8 cellular contexts compared by ENCODE assay signal in genomic region chr11:130522284-130522961, GRCh38.
A peak's percentile ranks its signal among the peaks of the same experiment; 100 is the strongest.
DNase-seq lines count a peak whose midpoint lies in the region; ATAC-seq and TF ChIP-seq lines count a peak whose summit lies in the region.

No MANE protein-coding gene starts in this region.

- H3K27me3 ChIP-seq in esophagus squamous epithelium (no peaks in the 10 kb centered on the region), muscle layer of duodenum (ENCODE audit: low read depth, low read length) (no peaks in the 10 kb centered on the region)

- no peaks in the 10 kb centered on the region for H3K36me3 ChIP-seq in esophagus squamous epithelium
- H3K36me3 ChIP-seq in muscle layer of duodenum (ENCODE audit: control insufficient read depth in 1 of 2, insufficient read depth in 2 of 2, low read length in 2 of 2), result no peaks in the 10 kb centered on the region

- no peak for ATAC-seq in GM21576 (IDR thresholded peaks at IDR 0.05; ENCODE audit: unreplicated experiment)
- no peak for ATAC-seq in GM19351 (IDR thresholded peaks at IDR 0.05; ENCODE audit: unreplicated experiment)

- TF ChIP-seq POLR2A in esophagus squamous epithelium (IDR thresholded peaks at IDR 0.05), result peak in 1 of 4 donors; percentile 17

- no peaks in the 10 kb centered on the region for H3K9me3 ChIP-seq in esophagus squamous epithelium
- no peaks in the 10 kb centered on the region for H3K9me3 ChIP-seq in muscle layer of duodenum (ENCODE audit: control insufficient read depth in 1 of 2, low read length in 2 of 2)

- intact Hi-C loops in esophagus squamous epithelium (cut with DNase I), result no loop called here

- no peak for TF ChIP-seq CTCF in esophagus squamous epithelium (IDR thresholded peaks at IDR 0.05)

- H3K4me1 ChIP-seq in esophagus squamous epithelium (peaks cover 0 to 23% (median 14%) of the 10 kb centered on the region in 3 donors), muscle layer of duodenum (ENCODE audit: control insufficient read depth in 1 of 2, insufficient read depth in 2 of 2, low read length in 2 of 2) (peaks cover 0 to 4% of the 10 kb centered on the region in 2 donors)

- WGBS in esophagus squamous epithelium, 2 donors, result 27 to 50% methylated on average over 3 to 7 of the region's 9 CpGs

- DNase-seq in AG08395 (ENCODE audit: low spot score), result peak; percentile 94
- peak; percentile 36 for DNase-seq in NCI-H524 treated with DMSO at 0.1 percent for 48 hours (lab: John Stamatoyannopoulos, UW)
- no peak for DNase-seq in esophagus squamous epithelium (lab: John Stamatoyannopoulos, UW)
- no peak for DNase-seq in NCI-H526 (lab: John Stamatoyannopoulos, UW)
- DNase-seq in GM19238 (ENCODE audit: insufficient read length, low spot score), result no peak

- H3K27ac ChIP-seq in esophagus squamous epithelium (peak overlapping the region; percentile 52 to 93 (median 80)), muscle layer of duodenum (ENCODE audit: low read length) (peak overlapping the region; percentile 68)

- H3K4me3 ChIP-seq in esophagus squamous epithelium (no peak overlapping the region), muscle layer of duodenum (ENCODE audit: low read depth in 1 of 2, low read length in 2 of 2) (no peak overlapping the region)

Comparison
In these comparisons a context has a peak if more than half of its experiments do, and no peak if none do; other contexts are left out.
1. DNase-seq: peak in AG08395 (single experiment) and NCI-H524 treated with DMSO at 0.1 percent for 48 hours (single experiment); none in esophagus squamous epithelium (single experiment), NCI-H526 (0 of 2) and GM19238 (single experiment).